In the genomic region with DNA sequence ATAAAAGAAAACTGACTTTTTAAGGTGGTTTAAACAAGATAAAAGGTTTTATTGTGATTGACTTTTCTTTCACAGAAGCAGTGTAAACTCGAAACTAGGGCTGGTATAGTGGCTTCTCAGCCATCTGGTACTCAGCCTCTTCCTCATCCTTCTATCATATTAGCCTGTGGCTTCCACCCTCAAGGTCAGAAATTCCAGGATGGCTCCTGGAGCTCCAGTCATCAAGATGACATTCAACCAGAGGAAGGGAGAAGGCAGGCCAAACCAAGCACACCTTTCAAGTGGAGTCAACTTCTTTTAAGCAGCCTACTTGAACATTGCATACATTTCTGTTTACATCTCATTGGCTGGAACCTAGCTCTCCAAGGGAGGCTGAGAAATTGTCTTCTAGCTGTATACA, we compare ENCODE assay signal across 11 cellular contexts. TPM values are rescaled to one million over a fixed set of nuclear protein-coding genes. Genes with fewer than 3 reads are reported as not detected.
DNase-seq lines count a peak whose midpoint lies in the region; ATAC-seq and TF ChIP-seq lines count a peak whose summit lies in the region.
"Had no signal": no experiment of that assay in that cellular context is flagged by ENCODE, and none has a peak within 500 bp of the region (broad histone marks: within the 10 kb centered on the region; RNA-seq: fewer than 3 reads in every experiment).

No MANE protein-coding gene starts in this region.

- peaks cover 10% of the 10 kb centered on the region for H3K36me3 Mint-ChIP-seq in HFFc6 (ENCODE audit: low read depth)

- H3K4me1 Mint-ChIP-seq in HFFc6 (ENCODE audit: low read depth) = peaks cover 51% of the 10 kb centered on the region

- intact Hi-C loops in left lung (cut with DNase I) = loop anchor here in 1 of 2 donors (10.0 kb wide), 1 partner anchor 274 kb away; no protein-coding TSS in a partner anchor
- intact Hi-C loops in stomach (cut with DNase I; ENCODE audit: low total_unique reads) = no loop called here

- H3K27ac ChIP-seq in VCaP (peak overlapping the region; percentile 87), left lung (peak overlapping the region; percentile 2 to 93), stomach (peak overlapping the region; percentile 50 to 96 (median 93))

- no peak for ATAC-seq in left lung

- no peak for TF ChIP-seq POLR2A in stomach (IDR thresholded peaks at IDR 0.05)

- DNase-seq in HFFc6 = no peak
- DNase-seq in left lung = no peak
- no peak for DNase-seq in stomach
- no peak for DNase-seq in COLO829 (ENCODE audit: low spot score)
- DNase-seq in HT-29 (ENCODE audit: low spot score) = no peak
- no peak for DNase-seq in SIG-M5 treated with dmso at 0.1 percent for 504 hours (lab: John Stamatoyannopoulos, UW; ENCODE audit: unreplicated experiment)
- DNase-seq: activated gamma-delta T cell; NCI-H1417; stimulated activated CD4-positive, alpha-beta T cell treated with anti-CD3 and anti-CD28 coated beads, Interleukin-1b, Interleukin-23, amount 100 ng/mL, for 48 hours; stimulated activated naive CD8-positive, alpha-beta T cell treated with anti-CD3 and anti-CD28 coated beads, Interleukin-15, amount 100 ng/mL, for 72 hours had no signal

- peaks cover 12 to 58% of the 10 kb centered on the region in 2 donors for H3K4me1 ChIP-seq in left lung
- peaks cover 25 to 55% (median 43%) of the 10 kb centered on the region in 4 donors for H3K4me1 ChIP-seq in stomach

- H3K36me3 ChIP-seq in left lung = no peaks in the 10 kb centered on the region
- no peaks in the 10 kb centered on the region for H3K36me3 ChIP-seq in stomach

- TF ChIP-seq CTCF in HFFc6 (IDR thresholded peaks at IDR 0.05) (no peak), VCaP (conservative IDR thresholded peaks at IDR 0.05) (no peak), left lung (IDR thresholded peaks at IDR 0.05) (no peak), stomach (IDR thresholded peaks at IDR 0.05) (no peak)

- no peaks in the 10 kb centered on the region for H3K27me3 Mint-ChIP-seq in HFFc6 (ENCODE audit: insufficient read depth)
- H3K27me3 Mint-ChIP-seq: stimulated activated naive CD8-positive, alpha-beta T cell treated with anti-CD3 and anti-CD28 coated beads, Interleukin-15, amount 100 ng/mL, for 72 hours had no signal

- no peaks in the 10 kb centered on the region for H3K27me3 ChIP-seq in left lung
- H3K27me3 ChIP-seq in stomach = no peaks in the 10 kb centered on the region

- no peak overlapping the region for H3K4me3 Mint-ChIP-seq in HFFc6

- WGBS in stomach, 5 donors = 70 to 85% (median 73%) methylated on average over 1 of the region's 1 CpG

- H3K27ac Mint-ChIP-seq in HFFc6 = peak overlapping the region; percentile 44
- H3K27ac Mint-ChIP-seq: stimulated activated naive CD8-positive, alpha-beta T cell treated with anti-CD3 and anti-CD28 coated beads, Interleukin-15, amount 100 ng/mL, for 72 hours had no signal

- H3K4me3 ChIP-seq in left lung (no peak overlapping the region), stomach (no peak overlapping the region)

- no peaks in the 10 kb centered on the region for H3K9me3 ChIP-seq in left lung
- no peaks in the 10 kb centered on the region for H3K9me3 ChIP-seq in stomach

- peaks cover 2% of the 10 kb centered on the region for H3K9me3 Mint-ChIP-seq in HFFc6
- H3K9me3 Mint-ChIP-seq: stimulated activated naive CD8-positive, alpha-beta T cell treated with anti-CD3 and anti-CD28 coated beads, Interleukin-15, amount 100 ng/mL, for 72 hours had no signal

- no peak for TF ChIP-seq EP300 in stomach (IDR thresholded peaks at IDR 0.05)

RNA-seq across cellular contexts. Expression of gene MESD, which starts 1.3 kb away (rescaled TPM):
- 10 to 100 TPM; 31.8 to 42.1 (median 38.3) TPM for total RNA-seq in HFFc6 (2021; fragmentation: NEBNext Ultra II Directional; extraction: Animal tissue kit (Norgen Biotek cat#: 25700))
- total RNA-seq in left lung (10 to 100 TPM; 24.2 to 28.2 TPM), stomach (10 to 100 TPM; 11.2 to 34.8 (median 24.2) TPM)
- polyA plus RNA-seq in stomach = 1 to 10 TPM; 5.5 to 10.0 (median 9.2) TPM
- 15.5 and 18.1 TPM in 2 replicates for total RNA-seq in HT-29 (2014; rRNA removed; shearing (Covaris generic))

RNA-seq across cellular contexts. Expression of gene TLNRD1, which starts 9.8 kb away (rescaled TPM):
- 10 to 100 TPM in 5 of 6 experiments, 1 to 10 TPM in 1; 8.8 to 14.3 (median 12.7) TPM for total RNA-seq in HFFc6 (2021; fragmentation: NEBNext Ultra II Directional; extraction: Animal tissue kit (Norgen Biotek cat#: 25700))
- total RNA-seq in left lung = 10 to 100 TPM; 19.2 to 27.6 TPM
- 10 to 100 TPM in 4 of 5 donors, 1 to 10 TPM in 1; 1.8 to 88.3 (median 21.0) TPM for total RNA-seq in stomach
- polyA plus RNA-seq in stomach = 1 to 10 TPM; 5.7 to 8.4 (median 6.9) TPM
- total RNA-seq in HT-29 (2014; rRNA removed; shearing (Covaris generic)) = 64.1 and 67.1 TPM in 2 replicates
